Comparison of ENCODE assay signal across 35 cellular contexts in the genomic region with DNA sequence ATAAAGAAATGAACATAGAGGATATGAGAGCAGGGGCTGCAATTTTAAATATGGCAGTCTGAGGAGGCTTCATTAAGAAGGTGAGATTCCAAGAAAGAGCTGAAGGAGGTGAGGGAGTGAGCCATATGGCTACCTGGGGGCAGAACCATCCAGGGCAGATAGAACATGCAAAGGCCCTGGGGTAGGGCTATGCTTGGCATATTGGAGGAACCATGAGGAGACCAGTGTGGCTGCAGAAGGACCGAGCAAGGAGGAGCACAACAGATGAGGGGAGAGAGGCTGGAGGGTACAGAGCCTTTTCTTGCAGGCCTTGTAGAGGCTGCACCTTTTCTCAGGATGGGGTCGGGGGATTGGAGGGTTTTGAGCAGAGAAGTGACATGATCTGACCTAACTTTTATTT.
"Had no signal": no experiment of that assay in that cellular context is flagged by ENCODE, and none has a peak within 500 bp of the region (broad histone marks: within the 10 kb centered on the region; RNA-seq: fewer than 3 reads in every experiment).

No MANE protein-coding gene starts in this region.

- H3K4me3 ChIP-seq: MG63 had no signal

- DNase-seq: Karpas-422, Kasumi-1, MG63, MM.1S, MV-4-11, NCI-H1048, NCI-H1092, NCI-H1092 treated with DMSO at 0.1 percent for 48 hours, NCI-H1105, NCI-H1105 treated with DMSO at 0.1 percent for 48 hours, NCI-H1417, NCI-H1417 treated with DMSO at 0.1 percent for 48 hours, NCI-H1436, NCI-H1436 treated with DMSO at 0.1 percent for 48 hours, NCI-H146, NCI-H1694, NCI-H1694 treated with DMSO at 0.1 percent for 48 hours, NCI-H187, NCI-H187 treated with DMSO at 0.1 percent for 48 hours, NCI-H1930, NCI-H2029, NCI-H2029 treated with DMSO at 0.1 percent for 48 hours, NCI-H2081, NCI-H2081 treated with DMSO at 0.1 percent for 48 hours, NCI-H2107, NCI-H2171, NCI-H2171 treated with DMSO at 0.1 percent for 48 hours, NCI-H2227 treated with DMSO at 0.1 percent for 48 hours, NCI-H226, NCI-H345, NCI-H446, NCI-H446 treated with DMSO at 0.1 percent for 48 hours, NCI-H510A, NCI-H510A treated with DMSO at 0.1 percent for 48 hours, NCI-H524 had no signal

- H3K36me3 ChIP-seq: MG63 had no signal

- H3K27me3 ChIP-seq: MG63 had no signal

- H3K9me3 ChIP-seq: MG63 had no signal
